Comparison of ENCODE assay signal across 1 cellular context in the genomic region with DNA sequence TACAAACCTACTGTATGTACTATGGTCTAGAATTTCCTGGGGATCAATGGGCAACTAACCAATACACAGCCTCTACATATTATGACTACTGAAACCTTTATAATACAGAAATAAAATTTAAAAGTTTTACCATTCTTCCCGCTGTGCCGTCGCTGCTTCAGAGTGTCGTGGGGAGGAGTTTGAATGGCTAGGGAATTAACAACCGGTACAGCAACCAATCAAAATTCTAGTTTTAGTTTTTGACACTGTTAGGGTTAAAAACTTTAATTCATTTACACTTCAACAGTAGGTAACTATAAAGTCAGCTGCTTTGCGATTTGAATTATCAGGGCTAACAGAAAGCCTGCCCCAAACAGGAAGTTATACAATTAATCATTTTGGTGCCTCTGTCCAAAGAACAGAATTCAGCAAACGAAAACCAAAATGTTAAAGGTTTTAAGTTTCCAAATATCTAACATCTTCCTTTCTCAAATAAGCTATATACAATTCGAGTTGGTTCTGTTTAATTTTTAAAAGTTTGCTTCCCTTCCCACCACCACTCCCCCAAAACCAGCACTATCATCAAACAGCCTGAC.
TF ChIP-seq lines count a peak whose summit lies in the region.

No MANE protein-coding gene starts in this region.

TF ChIP-seq in IMR-90, 13 proteins besides CTCF, POLR2A, EP300 and RAD21 (continued from another document):
- TF ChIP-seq RCOR1 (IDR thresholded peaks at IDR 0.05; ENCODE audit: insufficient replicate concordance, low read length) (no peak), MAZ (IDR thresholded peaks at IDR 0.05; ENCODE audit: borderline replicate concordance, low read depth, low read length) (no peak), MAFK (IDR thresholded peaks at IDR 0.05; ENCODE audit: low read depth, low read length) (no peak), NFE2L2 (IDR thresholded peaks at IDR 0.05; ENCODE audit: low read depth, low read length) (no peak), MXI1 (IDR thresholded peaks at IDR 0.05; ENCODE audit: borderline replicate concordance, low read depth, low read length) (no peak), SMC3 (IDR thresholded peaks at IDR 0.05; ENCODE audit: low read depth, low read length) (no peak), ELK1 (IDR thresholded peaks at IDR 0.05; ENCODE audit: borderline replicate concordance, low read depth, low read length) (no peak)
- TF ChIP-seq, protein P1, sequence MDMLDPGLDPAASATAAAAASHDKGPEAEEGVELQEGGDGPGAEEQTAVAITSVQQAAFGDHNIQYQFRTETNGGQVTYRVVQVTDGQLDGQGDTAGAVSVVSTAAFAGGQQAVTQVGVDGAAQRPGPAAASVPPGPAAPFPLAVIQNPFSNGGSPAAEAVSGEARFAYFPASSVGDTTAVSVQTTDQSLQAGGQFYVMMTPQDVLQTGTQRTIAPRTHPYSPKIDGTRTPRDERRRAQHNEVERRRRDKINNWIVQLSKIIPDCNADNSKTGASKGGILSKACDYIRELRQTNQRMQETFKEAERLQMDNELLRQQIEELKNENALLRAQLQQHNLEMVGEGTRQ (IDR thresholded peaks at IDR 0.05; ENCODE audit: low read depth, low read length), result no peak
